27 cellular contexts compared by ENCODE assay signal in the genomic region with DNA sequence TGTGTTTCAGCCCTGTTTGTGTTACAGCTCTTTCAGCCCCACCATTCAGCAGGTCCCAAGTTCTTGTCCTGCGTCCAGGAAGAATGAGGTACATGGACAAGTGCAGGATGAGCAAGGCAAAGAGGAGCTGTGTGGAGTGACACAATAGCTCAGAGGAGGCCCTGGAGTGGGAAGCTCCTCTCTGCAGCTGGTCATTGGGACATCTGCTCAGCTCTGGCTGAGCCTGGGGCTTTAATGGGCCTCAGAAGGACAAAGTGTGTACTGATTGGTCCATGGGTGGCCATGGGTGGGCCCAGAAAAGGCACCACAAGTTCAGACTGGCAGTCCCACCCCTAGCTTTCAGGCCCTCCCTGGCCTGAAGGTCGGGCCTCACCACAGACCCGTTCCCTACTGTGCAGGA.
"Had no signal": no experiment of that assay in that cellular context is flagged by ENCODE, and none has a peak within 500 bp of the region (broad histone marks: within the 10 kb centered on the region; RNA-seq: fewer than 3 reads in every experiment).

No MANE protein-coding gene starts in this region.

- H3K27me3 ChIP-seq: pancreas, sigmoid colon, tibial nerve, upper lobe of left lung, vagina had no signal

- H3K4me2 ChIP-seq: smooth muscle cell had no signal

- H3K4me1 ChIP-seq: left ventricle myocardium inferior, prostate gland, sigmoid colon, upper lobe of left lung, vagina had no signal

- H3K9me3 ChIP-seq: left ventricle myocardium inferior, mucosa of descending colon, pancreas, prostate gland, sigmoid colon, tibial nerve, upper lobe of left lung, vagina had no signal

- H3K27ac ChIP-seq: left ventricle myocardium inferior, pancreas, prostate gland, sigmoid colon, tibial nerve, upper lobe of left lung, vagina had no signal

- ATAC-seq: mucosa of descending colon; naive thymus-derived CD4-positive, alpha-beta T cell; pancreas; right cardiac atrium; stimulated activated naive CD8-positive, alpha-beta T cell treated with anti-CD3 and anti-CD28 coated beads, Interleukin-15, amount 100 ng/mL, for 72 hours had no signal

- H3K4me1 Mint-ChIP-seq: immature natural killer cell; stimulated activated memory B cell treated with anti-CD40 and anti-IgM and Interleukin-4, amounts not matched to agents 10 μg/mL and 1 μg/mL and 100 μg/mL, for 72 hours had no signal

- DNase-seq: hypothalamus; immature natural killer cell; left ventricle myocardium inferior; midbrain; mucosa of descending colon; naive thymus-derived CD4-positive, alpha-beta T cell; nucleus accumbens; retina; right cardiac atrium; sigmoid colon; stimulated activated CD4-positive, alpha-beta T cell treated with anti-CD3 and anti-CD28 coated beads, Interleukin-1b, Interleukin-23, amount 100 ng/mL, for 48 hours; stimulated activated CD4-positive, alpha-beta T cell treated with anti-CD3 and anti-CD28 coated beads, Interleukin-2, amount 100 ng/mL, for 48 hours; stimulated activated CD4-positive, alpha-beta T cell treated with anti-CD3 and anti-CD28 coated beads, Interleukin-4, amount 100 ng/mL, for 4 hours; stimulated activated CD8-positive, alpha-beta memory T cell treated with anti-CD3 and anti-CD28 coated beads, Interleukin-4, amount 100 ng/mL, for 48 hours; stimulated activated naive CD4-positive, alpha-beta T cell treated with Interleukin-2 at 50 U/mL for 16 hours; stimulated activated naive CD8-positive, alpha-beta T cell treated with anti-CD3 and anti-CD28 coated beads, Interleukin-15, amount 100 ng/mL, for 72 hours; substantia nigra; upper lobe of left lung had no signal

- FAIRE-seq: islet of Langerhans, pancreas had no signal

- H3K9me3 Mint-ChIP-seq: immature natural killer cell; naive thymus-derived CD4-positive, alpha-beta T cell; natural killer cell treated with Interleukin-12 subunit alpha and Interleukin-12 subunit beta and Interleukin-15 and Interleukin-18, amount 100 ng/mL, for 72 hours; stimulated activated memory B cell treated with anti-CD40 and anti-IgM and Interleukin-4, amounts not matched to agents 10 μg/mL and 1 μg/mL and 100 μg/mL, for 72 hours; stimulated activated naive CD8-positive, alpha-beta T cell treated with anti-CD3 and anti-CD28 coated beads, Interleukin-15, amount 100 ng/mL, for 72 hours had no signal

- H3K27ac Mint-ChIP-seq: immature natural killer cell; naive thymus-derived CD4-positive, alpha-beta T cell; natural killer cell treated with Interleukin-12 subunit alpha and Interleukin-12 subunit beta and Interleukin-15 and Interleukin-18, amount 100 ng/mL, for 72 hours; stimulated activated memory B cell treated with anti-CD40 and anti-IgM and Interleukin-4, amounts not matched to agents 10 μg/mL and 1 μg/mL and 100 μg/mL, for 72 hours; stimulated activated naive CD8-positive, alpha-beta T cell treated with anti-CD3 and anti-CD28 coated beads, Interleukin-15, amount 100 ng/mL, for 72 hours had no signal

- H3K4me3 Mint-ChIP-seq: immature natural killer cell; naive thymus-derived CD4-positive, alpha-beta T cell; natural killer cell treated with Interleukin-12 subunit alpha and Interleukin-12 subunit beta and Interleukin-15 and Interleukin-18, amount 100 ng/mL, for 72 hours; stimulated activated memory B cell treated with anti-CD40 and anti-IgM and Interleukin-4, amounts not matched to agents 10 μg/mL and 1 μg/mL and 100 μg/mL, for 72 hours; stimulated activated naive CD8-positive, alpha-beta T cell treated with anti-CD3 and anti-CD28 coated beads, Interleukin-15, amount 100 ng/mL, for 72 hours had no signal

- H3K36me3 Mint-ChIP-seq: immature natural killer cell; naive thymus-derived CD4-positive, alpha-beta T cell; natural killer cell treated with Interleukin-12 subunit alpha and Interleukin-12 subunit beta and Interleukin-15 and Interleukin-18, amount 100 ng/mL, for 72 hours; stimulated activated memory B cell treated with anti-CD40 and anti-IgM and Interleukin-4, amounts not matched to agents 10 μg/mL and 1 μg/mL and 100 μg/mL, for 72 hours had no signal

- H3K4me3 ChIP-seq: left ventricle myocardium inferior, lung, mucosa of descending colon, pancreas, prostate gland, sigmoid colon, smooth muscle cell, tibial nerve, upper lobe of left lung, vagina had no signal

- H3K36me3 ChIP-seq: left ventricle myocardium inferior, pancreas, prostate gland, sigmoid colon, tibial nerve, upper lobe of left lung, vagina had no signal

- H3K27me3 Mint-ChIP-seq: natural killer cell treated with Interleukin-12 subunit alpha and Interleukin-12 subunit beta and Interleukin-15 and Interleukin-18, amount 100 ng/mL, for 72 hours; stimulated activated naive CD8-positive, alpha-beta T cell treated with anti-CD3 and anti-CD28 coated beads, Interleukin-15, amount 100 ng/mL, for 72 hours had no signal
